ENCODE assay signal across 24 cellular contexts in genomic region chr2:191516260-191516659, GRCh38.
DNase-seq lines count a peak whose midpoint lies in the region; ATAC-seq and TF ChIP-seq lines count a peak whose summit lies in the region.
"Had no signal": no experiment of that assay in that cellular context is flagged by ENCODE, and none has a peak within 500 bp of the region (broad histone marks: within the 10 kb centered on the region; RNA-seq: fewer than 3 reads in every experiment).

No MANE protein-coding gene starts in this region.

- ATAC-seq in Right ventricle myocardium superior (ENCODE audit: poor library complexity): peak; percentile 29
- no peak for ATAC-seq in GM19452 (IDR thresholded peaks at IDR 0.05; ENCODE audit: unreplicated experiment)

- peak overlapping the region; percentile 16 for H2AFZ ChIP-seq in osteoblast (ENCODE audit: low read length)

- H3K27me3 ChIP-seq in right atrium auricular region (no peaks in the 10 kb centered on the region), osteoblast (ENCODE audit: insufficient read depth, low read length) (no peaks in the 10 kb centered on the region)
- H3K27me3 ChIP-seq: Peyer's patch had no signal

- no peaks in the 10 kb centered on the region for H3K79me2 ChIP-seq in osteoblast (ENCODE audit: insufficient read depth, low read length)

- H3K4me2 ChIP-seq in osteoblast (ENCODE audit: insufficient read depth, low read length): peak overlapping the region; percentile 32

- no peak overlapping the region for H3K4me3 ChIP-seq in right atrium auricular region
- H3K4me3 ChIP-seq in osteoblast (ENCODE audit: insufficient read depth, low read length): no peak overlapping the region
- H3K4me3 ChIP-seq: Peyer's patch had no signal

- H3K27ac ChIP-seq in right atrium auricular region (no peak overlapping the region), osteoblast (ENCODE audit: low read depth, low read length) (no peak overlapping the region)
- H3K27ac ChIP-seq: Peyer's patch had no signal

- TF ChIP-seq CTCF in right atrium auricular region (IDR thresholded peaks at IDR 0.05): no peak
- no peak for TF ChIP-seq CTCF in osteoblast (IDR thresholded peaks at IDR 0.05; ENCODE audit: extremely low read depth, low read depth, low read length)

- no peaks in the 10 kb centered on the region for H3K4me1 ChIP-seq in right atrium auricular region
- H3K4me1 ChIP-seq in osteoblast (ENCODE audit: insufficient read depth, low read length): peaks cover 5% of the 10 kb centered on the region
- H3K4me1 ChIP-seq: Peyer's patch had no signal

- intact Hi-C loops in Right ventricle myocardium superior (cut with DNase I): loop anchor here (5.0 kb wide), 1 partner anchor 349 kb away; no protein-coding TSS in a partner anchor

- DNase-seq in Right ventricle myocardium superior (no peak), right atrium auricular region (ENCODE audit: low spot score) (no peak), fibroblast of peridontal ligament (ENCODE audit: extremely low read depth) (peak; percentile 17), osteoblast (ENCODE audit: insufficient read length, low spot score, missing footprints) (no peak), AML-193 (lab: John Stamatoyannopoulos, UW) (no peak), NCI-H1930 (lab: John Stamatoyannopoulos, UW) (no peak)
- DNase-seq in stimulated activated CD4-positive, alpha-beta T cell treated with anti-CD3 and anti-CD28 coated beads, Interleukin-4, amount 100 ng/mL, for 4 hours: no peak
- DNase-seq: 8988T; C1 segment of cervical spinal cord; CD4-positive, alpha-beta memory T cell; COR-L47; GOT3; HCEC 1CT; NCI-H1092; NCI-H1417 treated with DMSO at 0.1 percent for 48 hours; NCI-H1694 treated with DMSO at 0.1 percent for 48 hours; NCI-H2081 treated with DMSO at 0.1 percent for 48 hours; NCI-H2171; NCI-H226; NCI-H510A; NCI-H69; OCI-M1; Peyer's patch had no signal

- no peaks in the 10 kb centered on the region for H4K20me1 ChIP-seq in osteoblast (ENCODE audit: insufficient read depth, low read length)

- H3K9me3 ChIP-seq in right atrium auricular region (no peaks in the 10 kb centered on the region), osteoblast (ENCODE audit: low read depth, low read length) (no peaks in the 10 kb centered on the region)
- H3K9me3 ChIP-seq: Peyer's patch had no signal

- H3K36me3 ChIP-seq in right atrium auricular region: no peaks in the 10 kb centered on the region
- H3K36me3 ChIP-seq in osteoblast (ENCODE audit: insufficient read depth, low read length): no peaks in the 10 kb centered on the region
- H3K36me3 ChIP-seq: Peyer's patch had no signal
